Comparison of ENCODE assay signal across 12 cellular contexts in genomic region chr2:15031745-15032240, GRCh38.
DNase-seq lines count a peak whose midpoint lies in the region; ATAC-seq and TF ChIP-seq lines count a peak whose summit lies in the region.
"Had no signal": no experiment of that assay in that cellular context is flagged by ENCODE, and none has a peak within 500 bp of the region (broad histone marks: within the 10 kb centered on the region; RNA-seq: fewer than 3 reads in every experiment).

No MANE protein-coding gene starts in this region.

- DNase-seq in GM06990 (ENCODE audit: extremely low read depth, insufficient read length) (peak; percentile 36), GM19240 (ENCODE audit: insufficient read length, low spot score) (peak; percentile 57), Karpas-422 (peak; percentile 78), colonic mucosa (no peak), NCI-H2227 (lab: John Stamatoyannopoulos, UW; ENCODE audit: unreplicated experiment) (no peak)
- no peak for DNase-seq in stimulated activated CD8-positive, alpha-beta memory T cell treated with anti-CD3 and anti-CD28 coated beads, Interleukin-4, amount 100 ng/mL, for 48 hours
- DNase-seq in activated naive CD4-positive, alpha-beta T cell treated with anti-CD3 and anti-CD28 coated beads, Interleukin-2, amount 10 ng/mL, durations not matched to agents 7 days and 5 days = no peak
- DNase-seq: left ventricle myocardium inferior, NCI-H2081 treated with DMSO at 0.1 percent for 48 hours, testis had no signal

- no peak overlapping the region; the same call in 1 of the 2 replicates for H2AFZ ChIP-seq in Karpas-422 (ENCODE audit: low read length)

- H3K27me3 ChIP-seq in GM06990 (replicated peaks; ENCODE audit: control insufficient read depth, insufficient read depth, low read length) (no peaks in the 10 kb centered on the region), Karpas-422 (ENCODE audit: low read length) (no peaks in the 10 kb centered on the region), colonic mucosa (no peaks in the 10 kb centered on the region)
- H3K27me3 ChIP-seq: testis had no signal

- H3K9me3 ChIP-seq in Karpas-422 (ENCODE audit: low read length) (no peaks in the 10 kb centered on the region), colonic mucosa (no peaks in the 10 kb centered on the region)
- H3K9me3 ChIP-seq: left ventricle myocardium inferior, testis had no signal

- peak overlapping the region; percentile 31; the same call in 1 of the 2 replicates for H3K9ac ChIP-seq in Karpas-422 (ENCODE audit: low read length)
- H3K9ac ChIP-seq in colonic mucosa (ENCODE audit: low read depth in 2 of 2, low read length in 2 of 2) = no peak overlapping the region

- H3K27ac Mint-ChIP-seq in activated naive CD4-positive, alpha-beta T cell treated with anti-CD3 and anti-CD28 coated beads, Interleukin-2, amount 10 ng/mL, durations not matched to agents 7 days and 5 days = no peak overlapping the region
- H3K27ac Mint-ChIP-seq: activated naive CD8-positive, alpha-beta T cell had no signal

- no peaks in the 10 kb centered on the region for H3K36me3 ChIP-seq in GM06990 (ENCODE audit: control insufficient read depth, insufficient read depth, low read length)
- no peaks in the 10 kb centered on the region for H3K36me3 ChIP-seq in Karpas-422 (ENCODE audit: insufficient read depth, low read length)
- no peaks in the 10 kb centered on the region for H3K36me3 ChIP-seq in colonic mucosa
- H3K36me3 ChIP-seq: left ventricle myocardium inferior had no signal

- no peaks in the 10 kb centered on the region for H3K36me3 Mint-ChIP-seq in activated naive CD4-positive, alpha-beta T cell treated with anti-CD3 and anti-CD28 coated beads, Interleukin-2, amount 10 ng/mL, durations not matched to agents 7 days and 5 days

- H3K4me3 ChIP-seq in GM06990 (replicated peaks; ENCODE audit: low read depth, low read length) (no peak overlapping the region), Karpas-422 (ENCODE audit: low read length) (peak overlapping the region; percentile 15), colonic mucosa (no peak overlapping the region)
- H3K4me3 ChIP-seq: left ventricle myocardium inferior, testis had no signal

- no peaks in the 10 kb centered on the region for H3K4me1 Mint-ChIP-seq in activated naive CD4-positive, alpha-beta T cell treated with anti-CD3 and anti-CD28 coated beads, Interleukin-2, amount 10 ng/mL, durations not matched to agents 7 days and 5 days

- no peak overlapping the region for H3K4me3 Mint-ChIP-seq in activated naive CD4-positive, alpha-beta T cell treated with anti-CD3 and anti-CD28 coated beads, Interleukin-2, amount 10 ng/mL, durations not matched to agents 7 days and 5 days
- H3K4me3 Mint-ChIP-seq: activated naive CD8-positive, alpha-beta T cell had no signal

- TF ChIP-seq CTCF in GM06990 (IDR thresholded peaks at IDR 0.05; ENCODE audit: insufficient read depth, low read length, poor library complexity, severe bottlenecking) (peak; percentile 37), colonic mucosa (IDR thresholded peaks at IDR 0.05) (no peak)

- H3K4me1 ChIP-seq in Karpas-422 (ENCODE audit: low read length) = peaks cover 21% of the 10 kb centered on the region
- H3K4me1 ChIP-seq in colonic mucosa = no peaks in the 10 kb centered on the region
- H3K4me1 ChIP-seq: left ventricle myocardium inferior, testis had no signal

- H4K20me1 ChIP-seq in Karpas-422 (ENCODE audit: insufficient read depth, low read depth, low read length) = no peaks in the 10 kb centered on the region

- peak; percentile 92 for ATAC-seq in HG02840 (IDR thresholded peaks at IDR 0.05; ENCODE audit: low FRiP score, unreplicated experiment)

- H3K27ac ChIP-seq in Karpas-422 (ENCODE audit: low read length) (no peak overlapping the region), colonic mucosa (no peak overlapping the region)
- H3K27ac ChIP-seq: left ventricle myocardium inferior, testis had no signal

- no peaks in the 10 kb centered on the region for H3K9me3 Mint-ChIP-seq in activated naive CD4-positive, alpha-beta T cell treated with anti-CD3 and anti-CD28 coated beads, Interleukin-2, amount 10 ng/mL, durations not matched to agents 7 days and 5 days

- no peaks in the 10 kb centered on the region for H3K79me2 ChIP-seq in Karpas-422 (ENCODE audit: low read length)

- peaks cover 22% of the 10 kb centered on the region for H3K27me3 Mint-ChIP-seq in activated naive CD4-positive, alpha-beta T cell treated with anti-CD3 and anti-CD28 coated beads, Interleukin-2, amount 10 ng/mL, durations not matched to agents 7 days and 5 days

- intact Hi-C loops in colonic mucosa (cut with DNase I) = no loop called here

- H3K4me2 ChIP-seq in Karpas-422 (ENCODE audit: low read depth, low read length, poor library complexity, severe bottlenecking) = peak overlapping the region; percentile 51

- CTCF ChIA-PET in activated naive CD4-positive, alpha-beta T cell treated with anti-CD3 and anti-CD28 coated beads, Interleukin-2, amount 10 ng/mL, durations not matched to agents 7 days and 5 days (lab: Charles Lee) = no interaction called here

- no peaks in the 10 kb centered on the region for H3K9me2 ChIP-seq in Karpas-422 (replicated peaks; ENCODE audit: insufficient read depth, low read length)

Comparison
In these comparisons a context has a peak if more than half of its experiments do, and no peak if none do; other contexts are left out.
1. DNase-seq: peak in GM06990 (single experiment), GM19240 (single experiment) and Karpas-422 (single experiment); none in colonic mucosa (single experiment), stimulated activated CD8-positive, alpha-beta memory T cell treated with anti-CD3 and anti-CD28 coated beads, Interleukin-4, amount 100 ng/mL, for 48 hours (single experiment), activated naive CD4-positive, alpha-beta T cell treated with anti-CD3 and anti-CD28 coated beads, Interleukin-2, amount 10 ng/mL, durations not matched to agents 7 days and 5 days (single experiment) and NCI-H2227 (single experiment).